1 cellular context compared by ENCODE assay signal in the genomic region with DNA sequence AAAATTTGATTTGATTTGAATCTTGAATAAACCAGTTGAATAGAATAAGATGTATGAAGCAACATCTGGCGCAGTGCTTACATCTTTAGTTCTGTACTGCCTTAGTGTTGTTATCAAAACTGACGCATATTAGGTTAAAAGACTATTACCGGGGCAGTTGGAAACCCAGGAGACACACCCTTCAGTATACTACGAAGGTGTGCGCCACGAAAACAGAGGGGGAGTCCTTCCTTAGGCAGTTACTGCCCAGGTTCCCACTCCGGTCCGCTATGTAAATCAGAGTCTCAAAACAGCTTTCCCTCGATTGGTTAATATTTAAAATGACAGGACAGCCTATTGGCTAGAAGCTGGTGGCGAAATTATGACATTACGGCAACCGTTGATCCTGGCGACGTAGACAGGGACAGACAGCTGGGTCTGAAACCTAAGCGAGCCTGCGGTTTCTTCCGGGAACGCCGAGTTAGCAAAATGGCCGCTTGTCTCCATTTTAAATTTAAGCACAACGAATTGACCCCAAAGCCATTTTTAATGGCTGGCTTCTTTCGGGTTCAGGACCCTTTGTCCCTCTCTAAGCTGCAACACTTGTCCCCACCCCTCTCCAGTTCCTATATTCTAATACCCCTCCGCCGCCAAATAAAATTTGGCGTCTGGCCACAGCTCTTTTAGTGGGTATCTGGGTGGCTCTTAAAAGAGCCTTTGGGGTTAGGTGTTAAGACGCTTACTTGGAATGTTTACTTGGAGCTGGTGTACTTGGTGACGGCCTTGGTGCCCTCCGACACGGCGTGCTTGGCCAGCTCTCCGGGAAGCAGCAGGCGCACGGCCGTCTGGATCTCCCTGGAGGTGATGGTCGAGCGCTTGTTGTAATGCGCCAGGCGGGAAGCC.
TF ChIP-seq lines count a peak whose summit lies in the region.

No MANE protein-coding gene starts in this region.

TF ChIP-seq in HEK293, 187 proteins besides CTCF, POLR2A, EP300 and RAD21 (continued from another document and continues in another):
- TF ChIP-seq, protein P1, sequence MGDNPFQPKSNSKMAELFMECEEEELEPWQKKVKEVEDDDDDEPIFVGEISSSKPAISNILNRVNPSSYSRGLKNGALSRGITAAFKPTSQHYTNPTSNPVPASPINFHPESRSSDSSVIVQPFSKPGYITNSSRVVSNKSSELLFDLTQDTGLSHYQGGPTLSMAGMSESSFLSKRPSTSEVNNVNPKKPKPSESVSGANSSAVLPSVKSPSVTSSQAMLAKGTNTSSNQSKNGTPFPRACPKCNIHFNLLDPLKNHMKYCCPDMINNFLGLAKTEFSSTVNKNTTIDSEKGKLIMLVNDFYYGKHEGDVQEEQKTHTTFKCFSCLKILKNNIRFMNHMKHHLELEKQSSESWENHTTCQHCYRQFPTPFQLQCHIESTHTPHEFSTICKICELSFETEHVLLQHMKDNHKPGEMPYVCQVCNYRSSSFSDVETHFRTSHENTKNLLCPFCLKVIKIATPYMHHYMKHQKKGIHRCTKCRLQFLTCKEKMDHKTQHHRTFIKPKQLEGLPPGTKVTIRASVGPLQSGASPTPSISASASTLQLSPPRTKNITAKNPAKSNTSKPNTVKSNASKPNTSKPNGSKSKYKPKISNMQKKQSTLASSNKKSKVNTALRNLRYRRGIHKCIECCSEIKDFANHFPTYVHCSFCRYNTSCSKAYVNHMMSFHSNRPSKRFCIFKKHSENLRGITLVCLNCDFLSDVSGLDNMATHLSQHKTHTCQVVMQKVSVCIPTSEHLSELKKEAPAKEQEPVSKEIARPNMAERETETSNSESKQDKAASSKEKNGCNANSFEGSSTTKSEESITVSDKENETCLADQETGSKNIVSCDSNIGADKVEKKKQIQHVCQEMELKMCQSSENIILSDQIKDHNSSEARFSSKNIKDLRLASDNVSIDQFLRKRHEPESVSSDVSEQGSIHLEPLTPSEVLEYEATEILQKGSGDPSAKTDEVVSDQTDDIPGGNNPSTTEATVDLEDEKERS (tag by site-specific recombination; IDR thresholded peaks at IDR 0.05) = no peak
- TF ChIP-seq, protein P2, sequence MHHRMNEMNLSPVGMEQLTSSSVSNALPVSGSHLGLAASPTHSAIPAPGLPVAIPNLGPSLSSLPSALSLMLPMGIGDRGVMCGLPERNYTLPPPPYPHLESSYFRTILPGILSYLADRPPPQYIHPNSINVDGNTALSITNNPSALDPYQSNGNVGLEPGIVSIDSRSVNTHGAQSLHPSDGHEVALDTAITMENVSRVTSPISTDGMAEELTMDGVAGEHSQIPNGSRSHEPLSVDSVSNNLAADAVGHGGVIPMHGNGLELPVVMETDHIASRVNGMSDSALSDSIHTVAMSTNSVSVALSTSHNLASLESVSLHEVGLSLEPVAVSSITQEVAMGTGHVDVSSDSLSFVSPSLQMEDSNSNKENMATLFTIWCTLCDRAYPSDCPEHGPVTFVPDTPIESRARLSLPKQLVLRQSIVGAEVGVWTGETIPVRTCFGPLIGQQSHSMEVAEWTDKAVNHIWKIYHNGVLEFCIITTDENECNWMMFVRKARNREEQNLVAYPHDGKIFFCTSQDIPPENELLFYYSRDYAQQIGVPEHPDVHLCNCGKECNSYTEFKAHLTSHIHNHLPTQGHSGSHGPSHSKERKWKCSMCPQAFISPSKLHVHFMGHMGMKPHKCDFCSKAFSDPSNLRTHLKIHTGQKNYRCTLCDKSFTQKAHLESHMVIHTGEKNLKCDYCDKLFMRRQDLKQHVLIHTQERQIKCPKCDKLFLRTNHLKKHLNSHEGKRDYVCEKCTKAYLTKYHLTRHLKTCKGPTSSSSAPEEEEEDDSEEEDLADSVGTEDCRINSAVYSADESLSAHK (tag by site-specific recombination; IDR thresholded peaks at IDR 0.05) = 0 out of 2 replicates have a peak, but pooled peaks have one; percentile 45
- TF ChIP-seq ZNF391 (tag by site-specific recombination; IDR thresholded peaks at IDR 0.05; ENCODE audit: borderline replicate concordance, low read depth) (peak; percentile 50; the same call in 1 of the 2 replicates), KLF1 (tag by site-specific recombination; IDR thresholded peaks at IDR 0.05) (peak; percentile 57; the same call in 1 of the 2 replicates), ZNF664 (tag by site-specific recombination; IDR thresholded peaks at IDR 0.05) (no peak; the same call in 1 of the 2 replicates), ZNF10 (tag by site-specific recombination; IDR thresholded peaks at IDR 0.05) (no peak), FEZF1 (tag by site-specific recombination; IDR thresholded peaks at IDR 0.05) (no peak), ZNF670 (tag by site-specific recombination; IDR thresholded peaks at IDR 0.05; ENCODE audit: low read depth) (no peak), ZNF747 (tag by site-specific recombination; IDR thresholded peaks at IDR 0.05) (no peak), ZBTB21 (tag by site-specific recombination; IDR thresholded peaks at IDR 0.05) (peak; percentile 93), ZBTB48 (tag by site-specific recombination; IDR thresholded peaks at IDR 0.05) (no peak), ZNF843 (tag by site-specific recombination; IDR thresholded peaks at IDR 0.05) (no peak), ZNF19 (tag by site-specific recombination; IDR thresholded peaks at IDR 0.05; ENCODE audit: low read depth) (no peak), GLIS1 (tag by site-specific recombination; IDR thresholded peaks at IDR 0.05) (no peak), MYNN (tag by site-specific recombination; IDR thresholded peaks at IDR 0.05; ENCODE audit: borderline replicate concordance) (no peak), ZNF248 (tag by site-specific recombination; IDR thresholded peaks at IDR 0.05) (no peak), ZNF660 (tag by site-specific recombination; IDR thresholded peaks at IDR 0.05) (peak; percentile 89)
- TF ChIP-seq, protein P3, sequence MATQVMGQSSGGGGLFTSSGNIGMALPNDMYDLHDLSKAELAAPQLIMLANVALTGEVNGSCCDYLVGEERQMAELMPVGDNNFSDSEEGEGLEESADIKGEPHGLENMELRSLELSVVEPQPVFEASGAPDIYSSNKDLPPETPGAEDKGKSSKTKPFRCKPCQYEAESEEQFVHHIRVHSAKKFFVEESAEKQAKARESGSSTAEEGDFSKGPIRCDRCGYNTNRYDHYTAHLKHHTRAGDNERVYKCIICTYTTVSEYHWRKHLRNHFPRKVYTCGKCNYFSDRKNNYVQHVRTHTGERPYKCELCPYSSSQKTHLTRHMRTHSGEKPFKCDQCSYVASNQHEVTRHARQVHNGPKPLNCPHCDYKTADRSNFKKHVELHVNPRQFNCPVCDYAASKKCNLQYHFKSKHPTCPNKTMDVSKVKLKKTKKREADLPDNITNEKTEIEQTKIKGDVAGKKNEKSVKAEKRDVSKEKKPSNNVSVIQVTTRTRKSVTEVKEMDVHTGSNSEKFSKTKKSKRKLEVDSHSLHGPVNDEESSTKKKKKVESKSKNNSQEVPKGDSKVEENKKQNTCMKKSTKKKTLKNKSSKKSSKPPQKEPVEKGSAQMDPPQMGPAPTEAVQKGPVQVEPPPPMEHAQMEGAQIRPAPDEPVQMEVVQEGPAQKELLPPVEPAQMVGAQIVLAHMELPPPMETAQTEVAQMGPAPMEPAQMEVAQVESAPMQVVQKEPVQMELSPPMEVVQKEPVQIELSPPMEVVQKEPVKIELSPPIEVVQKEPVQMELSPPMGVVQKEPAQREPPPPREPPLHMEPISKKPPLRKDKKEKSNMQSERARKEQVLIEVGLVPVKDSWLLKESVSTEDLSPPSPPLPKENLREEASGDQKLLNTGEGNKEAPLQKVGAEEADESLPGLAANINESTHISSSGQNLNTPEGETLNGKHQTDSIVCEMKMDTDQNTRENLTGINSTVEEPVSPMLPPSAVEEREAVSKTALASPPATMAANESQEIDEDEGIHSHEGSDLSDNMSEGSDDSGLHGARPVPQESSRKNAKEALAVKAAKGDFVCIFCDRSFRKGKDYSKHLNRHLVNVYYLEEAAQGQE (tag by site-specific recombination; IDR thresholded peaks at IDR 0.05) = no peak
- TF ChIP-seq, protein P4, sequence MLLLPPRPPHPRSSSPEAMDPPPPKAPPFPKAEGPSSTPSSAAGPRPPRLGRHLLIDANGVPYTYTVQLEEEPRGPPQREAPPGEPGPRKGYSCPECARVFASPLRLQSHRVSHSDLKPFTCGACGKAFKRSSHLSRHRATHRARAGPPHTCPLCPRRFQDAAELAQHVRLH (tag by site-specific recombination; IDR thresholded peaks at IDR 0.05) = peak; percentile 86
- TF ChIP-seq, protein P5, sequence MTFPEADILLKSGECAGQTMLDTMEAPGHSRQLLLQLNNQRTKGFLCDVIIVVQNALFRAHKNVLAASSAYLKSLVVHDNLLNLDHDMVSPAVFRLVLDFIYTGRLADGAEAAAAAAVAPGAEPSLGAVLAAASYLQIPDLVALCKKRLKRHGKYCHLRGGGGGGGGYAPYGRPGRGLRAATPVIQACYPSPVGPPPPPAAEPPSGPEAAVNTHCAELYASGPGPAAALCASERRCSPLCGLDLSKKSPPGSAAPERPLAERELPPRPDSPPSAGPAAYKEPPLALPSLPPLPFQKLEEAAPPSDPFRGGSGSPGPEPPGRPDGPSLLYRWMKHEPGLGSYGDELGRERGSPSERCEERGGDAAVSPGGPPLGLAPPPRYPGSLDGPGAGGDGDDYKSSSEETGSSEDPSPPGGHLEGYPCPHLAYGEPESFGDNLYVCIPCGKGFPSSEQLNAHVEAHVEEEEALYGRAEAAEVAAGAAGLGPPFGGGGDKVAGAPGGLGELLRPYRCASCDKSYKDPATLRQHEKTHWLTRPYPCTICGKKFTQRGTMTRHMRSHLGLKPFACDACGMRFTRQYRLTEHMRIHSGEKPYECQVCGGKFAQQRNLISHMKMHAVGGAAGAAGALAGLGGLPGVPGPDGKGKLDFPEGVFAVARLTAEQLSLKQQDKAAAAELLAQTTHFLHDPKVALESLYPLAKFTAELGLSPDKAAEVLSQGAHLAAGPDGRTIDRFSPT (tag by site-specific recombination; IDR thresholded peaks at IDR 0.05) = no peak; the same call in 1 of the 2 replicates
- TF ChIP-seq, protein P6, sequence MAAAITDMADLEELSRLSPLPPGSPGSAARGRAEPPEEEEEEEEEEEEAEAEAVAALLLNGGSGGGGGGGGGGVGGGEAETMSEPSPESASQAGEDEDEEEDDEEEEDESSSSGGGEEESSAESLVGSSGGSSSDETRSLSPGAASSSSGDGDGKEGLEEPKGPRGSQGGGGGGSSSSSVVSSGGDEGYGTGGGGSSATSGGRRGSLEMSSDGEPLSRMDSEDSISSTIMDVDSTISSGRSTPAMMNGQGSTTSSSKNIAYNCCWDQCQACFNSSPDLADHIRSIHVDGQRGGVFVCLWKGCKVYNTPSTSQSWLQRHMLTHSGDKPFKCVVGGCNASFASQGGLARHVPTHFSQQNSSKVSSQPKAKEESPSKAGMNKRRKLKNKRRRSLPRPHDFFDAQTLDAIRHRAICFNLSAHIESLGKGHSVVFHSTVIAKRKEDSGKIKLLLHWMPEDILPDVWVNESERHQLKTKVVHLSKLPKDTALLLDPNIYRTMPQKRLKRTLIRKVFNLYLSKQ (tag by site-specific recombination; IDR thresholded peaks at IDR 0.05; ENCODE audit: borderline replicate concordance) = no peak
- TF ChIP-seq, protein P7, sequence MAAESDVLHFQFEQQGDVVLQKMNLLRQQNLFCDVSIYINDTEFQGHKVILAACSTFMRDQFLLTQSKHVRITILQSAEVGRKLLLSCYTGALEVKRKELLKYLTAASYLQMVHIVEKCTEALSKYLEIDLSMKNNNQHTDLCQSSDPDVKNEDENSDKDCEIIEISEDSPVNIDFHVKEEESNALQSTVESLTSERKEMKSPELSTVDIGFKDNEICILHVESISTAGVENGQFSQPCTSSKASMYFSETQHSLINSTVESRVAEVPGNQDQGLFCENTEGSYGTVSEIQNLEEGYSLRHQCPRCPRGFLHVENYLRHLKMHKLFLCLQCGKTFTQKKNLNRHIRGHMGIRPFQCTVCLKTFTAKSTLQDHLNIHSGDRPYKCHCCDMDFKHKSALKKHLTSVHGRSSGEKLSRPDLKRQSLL (tag by site-specific recombination; IDR thresholded peaks at IDR 0.05) = no peak
- TF ChIP-seq, protein P8, sequence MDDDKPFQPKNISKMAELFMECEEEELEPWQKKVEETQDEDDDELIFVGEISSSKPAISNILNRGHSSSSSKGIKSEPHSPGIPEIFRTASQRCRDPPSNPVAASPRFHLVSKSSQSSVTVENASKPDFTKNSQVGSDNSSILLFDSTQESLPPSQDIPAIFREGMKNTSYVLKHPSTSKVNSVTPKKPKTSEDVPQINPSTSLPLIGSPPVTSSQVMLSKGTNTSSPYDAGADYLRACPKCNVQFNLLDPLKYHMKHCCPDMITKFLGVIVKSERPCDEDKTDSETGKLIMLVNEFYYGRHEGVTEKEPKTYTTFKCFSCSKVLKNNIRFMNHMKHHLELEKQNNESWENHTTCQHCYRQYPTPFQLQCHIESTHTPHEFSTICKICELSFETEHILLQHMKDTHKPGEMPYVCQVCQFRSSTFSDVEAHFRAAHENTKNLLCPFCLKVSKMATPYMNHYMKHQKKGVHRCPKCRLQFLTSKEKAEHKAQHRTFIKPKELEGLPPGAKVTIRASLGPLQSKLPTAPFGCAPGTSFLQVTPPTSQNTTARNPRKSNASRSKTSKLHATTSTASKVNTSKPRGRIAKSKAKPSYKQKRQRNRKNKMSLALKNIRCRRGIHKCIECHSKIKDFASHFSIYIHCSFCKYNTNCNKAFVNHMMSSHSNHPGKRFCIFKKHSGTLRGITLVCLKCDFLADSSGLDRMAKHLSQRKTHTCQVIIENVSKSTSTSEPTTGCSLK (tag by site-specific recombination; IDR thresholded peaks at IDR 0.05) = no peak
- TF ChIP-seq, protein P9, sequence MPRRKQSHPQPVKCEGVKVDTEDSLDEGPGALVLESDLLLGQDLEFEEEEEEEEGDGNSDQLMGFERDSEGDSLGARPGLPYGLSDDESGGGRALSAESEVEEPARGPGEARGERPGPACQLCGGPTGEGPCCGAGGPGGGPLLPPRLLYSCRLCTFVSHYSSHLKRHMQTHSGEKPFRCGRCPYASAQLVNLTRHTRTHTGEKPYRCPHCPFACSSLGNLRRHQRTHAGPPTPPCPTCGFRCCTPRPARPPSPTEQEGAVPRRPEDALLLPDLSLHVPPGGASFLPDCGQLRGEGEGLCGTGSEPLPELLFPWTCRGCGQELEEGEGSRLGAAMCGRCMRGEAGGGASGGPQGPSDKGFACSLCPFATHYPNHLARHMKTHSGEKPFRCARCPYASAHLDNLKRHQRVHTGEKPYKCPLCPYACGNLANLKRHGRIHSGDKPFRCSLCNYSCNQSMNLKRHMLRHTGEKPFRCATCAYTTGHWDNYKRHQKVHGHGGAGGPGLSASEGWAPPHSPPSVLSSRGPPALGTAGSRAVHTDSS (tag by site-specific recombination; IDR thresholded peaks at IDR 0.05) = peak; percentile 20; the same call in 1 of the 2 replicates
- TF ChIP-seq, protein P10, sequence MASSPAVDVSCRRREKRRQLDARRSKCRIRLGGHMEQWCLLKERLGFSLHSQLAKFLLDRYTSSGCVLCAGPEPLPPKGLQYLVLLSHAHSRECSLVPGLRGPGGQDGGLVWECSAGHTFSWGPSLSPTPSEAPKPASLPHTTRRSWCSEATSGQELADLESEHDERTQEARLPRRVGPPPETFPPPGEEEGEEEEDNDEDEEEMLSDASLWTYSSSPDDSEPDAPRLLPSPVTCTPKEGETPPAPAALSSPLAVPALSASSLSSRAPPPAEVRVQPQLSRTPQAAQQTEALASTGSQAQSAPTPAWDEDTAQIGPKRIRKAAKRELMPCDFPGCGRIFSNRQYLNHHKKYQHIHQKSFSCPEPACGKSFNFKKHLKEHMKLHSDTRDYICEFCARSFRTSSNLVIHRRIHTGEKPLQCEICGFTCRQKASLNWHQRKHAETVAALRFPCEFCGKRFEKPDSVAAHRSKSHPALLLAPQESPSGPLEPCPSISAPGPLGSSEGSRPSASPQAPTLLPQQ (tag by site-specific recombination; IDR thresholded peaks at IDR 0.05) = 0 out of 2 replicates have a peak, but pooled peaks have one; percentile 52
